15 cellular contexts compared by ENCODE assay signal in genomic region chr1:67795179-67795916, GRCh38. TPM values are rescaled to one million over a fixed set of nuclear protein-coding genes. Genes with fewer than 3 reads are reported as not detected.
DNase-seq lines count a peak whose midpoint lies in the region; ATAC-seq, FAIRE-seq and TF ChIP-seq lines count a peak whose summit lies in the region.
"Had no signal": no experiment of that assay in that cellular context is flagged by ENCODE, and none has a peak within 500 bp of the region (broad histone marks: within the 10 kb centered on the region; RNA-seq: fewer than 3 reads in every experiment).

No MANE protein-coding gene starts in this region.

- CTCF ChIA-PET in IMR-90 (lab: Yijun Ruan, JAX) = interaction anchor here (0.6 to 0.9 kb wide), 2 partner anchors 9 to 30 kb away, joined by 3 to 4 read pairs; no protein-coding TSS in a partner anchor

- peak overlapping the region; percentile 39 for H3K27ac Mint-ChIP-seq in T-helper 17 cell
- H3K27ac Mint-ChIP-seq in endodermal cell = no peak overlapping the region
- H3K27ac Mint-ChIP-seq in naive thymus-derived CD8-positive, alpha-beta T cell = no peak overlapping the region

- no peaks in the 10 kb centered on the region for H3K9me3 Mint-ChIP-seq in endodermal cell
- peaks cover 0 to 6% (median 0%) of the 10 kb centered on the region in 9 donors for H3K9me3 Mint-ChIP-seq in naive thymus-derived CD8-positive, alpha-beta T cell

- H3K9me1 ChIP-seq in IMR-90 (ENCODE audit: insufficient read depth, low read length) = peaks cover 24% of the 10 kb centered on the region

- H4K8ac ChIP-seq in IMR-90 (ENCODE audit: low read depth in 2 of 2, low read length in 2 of 2) = peak overlapping the region in 1 of 2 experiments; percentile 17; a peak in 2 of 4 replicates

- H2AK5ac ChIP-seq in IMR-90 (ENCODE audit: low read depth, low read length) = peak overlapping the region; percentile 27

- H3K9ac ChIP-seq in IMR-90 (ENCODE audit: low read depth, low read length) = no peak overlapping the region
- H3K9ac ChIP-seq in endodermal cell (ENCODE audit: extremely low read depth, low read length, poor library complexity, severe bottlenecking) = no peak overlapping the region

- H3K4me2 ChIP-seq in IMR-90 (ENCODE audit: low read depth, low read length) = no peak overlapping the region

- H3K14ac ChIP-seq in IMR-90 (replicated peaks; ENCODE audit: low read depth, low read length) = no peak overlapping the region

- no peak for ATAC-seq in IMR-90 (ENCODE audit: low read depth)
- no peak for ATAC-seq in T-helper 17 cell
- no peak for ATAC-seq in HG03354 (IDR thresholded peaks at IDR 0.05; ENCODE audit: poor library complexity, severe bottlenecking, unreplicated experiment)
- ATAC-seq in naive thymus-derived CD8-positive, alpha-beta T cell = no peak

- no TSS peak for BruUV-seq in IMR-90 (replicated peaks; lab: Mats Ljungman, UMichigan)

- peak overlapping the region; percentile 86 for H2BK5ac ChIP-seq in IMR-90 (ENCODE audit: low read depth, low read length, poor library complexity, severe bottlenecking)

- POLR2A ChIA-PET in IMR-90 (lab: Charles Lee; ENCODE audit: unreplicated experiment) = no interaction called here
- POLR2A ChIA-PET in naive thymus-derived CD8-positive, alpha-beta T cell (lab: Charles Lee) = no interaction called here

- TF ChIP-seq CTCF in IMR-90 (conservative IDR thresholded peaks at IDR 0.05; ENCODE audit: low read depth, low read length) (no peak), endodermal cell (conservative IDR thresholded peaks at IDR 0.05) (peak; percentile 39), spleen (IDR thresholded peaks at IDR 0.05 in 8 of 11, conservative IDR thresholded peaks at IDR 0.05 in 3 of 11) (peak in 1 of 11 experiments; percentile 18)

- H4K20me1 ChIP-seq in IMR-90 (ENCODE audit: insufficient read depth, low read length) = peaks cover 22% of the 10 kb centered on the region

- H3K4me1 Mint-ChIP-seq in T-helper 17 cell (no peaks in the 10 kb centered on the region), endodermal cell (peaks cover 10% of the 10 kb centered on the region)
- no peaks in the 10 kb centered on the region for H3K4me1 Mint-ChIP-seq in naive thymus-derived CD8-positive, alpha-beta T cell

- H3K27me3 Mint-ChIP-seq in T-helper 17 cell (peaks cover 50% of the 10 kb centered on the region), endodermal cell (ENCODE audit: insufficient read depth) (no peaks in the 10 kb centered on the region)
- peaks cover 3 to 25% (median 22%) of the 10 kb centered on the region in 5 donors for H3K27me3 Mint-ChIP-seq in naive thymus-derived CD8-positive, alpha-beta T cell

- H3K18ac ChIP-seq in IMR-90 (ENCODE audit: low read depth, low read length) = no peak overlapping the region

- H3K23ac ChIP-seq in IMR-90 (ENCODE audit: low read depth, low read length) = no peak overlapping the region; the same call in 1 of the 2 replicates

- H3K4me1 ChIP-seq in IMR-90 (ENCODE audit: control insufficient read depth, insufficient read depth, low read length) = peaks cover 24% of the 10 kb centered on the region
- no peaks in the 10 kb centered on the region for H3K4me1 ChIP-seq in endodermal cell (ENCODE audit: control insufficient read depth, insufficient read depth, low read length)
- peaks cover 15 to 65% (median 26%) of the 10 kb centered on the region in 6 donors for H3K4me1 ChIP-seq in spleen

- H3K4me3 ChIP-seq in IMR-90 (ENCODE audit: insufficient read depth, low read depth, low read length) = no peak overlapping the region
- H3K4me3 ChIP-seq in endodermal cell (ENCODE audit: low read length) = no peak overlapping the region
- no peak overlapping the region for H3K4me3 ChIP-seq in spleen

- H3K27ac ChIP-seq in IMR-90 (ENCODE audit: insufficient read depth, low read length) = no peak overlapping the region
- no peak overlapping the region for H3K27ac ChIP-seq in endodermal cell (ENCODE audit: low read depth, low read length)
- H3K27ac ChIP-seq in spleen = peak overlapping the region; percentile 14 to 73 (median 68)

- dilution Hi-C loops in IMR-90 (cut with HindIII; ENCODE audit: low sequenced_read_pairs, unreplicated experiment) = no loop called here

- H3K79me1 ChIP-seq in IMR-90 (ENCODE audit: low read depth in 1 of 2, low read length in 2 of 2) = peaks cover 29 to 78% of the 10 kb centered on the region in 2 experiments

- no peak for DNase-seq in IMR-90
- DNase-seq in T-helper 17 cell = no peak
- no peak for DNase-seq in endodermal cell
- DNase-seq in spleen = no peak
- no peak for DNase-seq in HTR-8/SVneo (ENCODE audit: insufficient read length, low spot score)
- DNase-seq in naive thymus-derived CD8-positive, alpha-beta T cell = no peak
- DNase-seq: Caco-2, DMS53, NCI-H1092, NCI-H146, NCI-H2081 treated with DMSO at 0.1 percent for 48 hours, NCI-H524 had no signal

- no peaks in the 10 kb centered on the region for H3K27me3 ChIP-seq in IMR-90 (ENCODE audit: control insufficient read depth, insufficient read depth, low read length)
- no peaks in the 10 kb centered on the region for H3K27me3 ChIP-seq in endodermal cell (ENCODE audit: control insufficient read depth, insufficient read depth, low read length, poor library complexity, severe bottlenecking)
- no peaks in the 10 kb centered on the region for H3K27me3 ChIP-seq in spleen (replicated peaks in 1 of 7)

- no peak overlapping the region for H4K91ac ChIP-seq in IMR-90 (ENCODE audit: insufficient read depth, low read depth, low read length)

- peak overlapping the region; percentile 19; the same call in 1 of the 2 replicates for H3K4ac ChIP-seq in IMR-90 (ENCODE audit: low read depth, low read length)

- H2AFZ ChIP-seq in IMR-90 (replicated peaks; ENCODE audit: low read length, poor library complexity) = no peak overlapping the region

- H3K9me3 ChIP-seq in IMR-90 (ENCODE audit: control insufficient read depth, insufficient read depth, low read length) (no peaks in the 10 kb centered on the region), T-helper 17 cell (ENCODE audit: control insufficient read depth, low read length, poor library complexity, severe bottlenecking) (no peaks in the 10 kb centered on the region), endodermal cell (ENCODE audit: control insufficient read depth, low read length) (no peaks in the 10 kb centered on the region), spleen (no peaks in the 10 kb centered on the region)
- H3K9me3 ChIP-seq: Caco-2 had no signal

- peaks cover 2% of the 10 kb centered on the region for H3K36me3 Mint-ChIP-seq in T-helper 17 cell (ENCODE audit: low read depth)
- H3K36me3 Mint-ChIP-seq in endodermal cell (ENCODE audit: low read depth) = no peaks in the 10 kb centered on the region
- no peaks in the 10 kb centered on the region for H3K36me3 Mint-ChIP-seq in naive thymus-derived CD8-positive, alpha-beta T cell

- no peaks in the 10 kb centered on the region for H3K36me3 ChIP-seq in IMR-90 (ENCODE audit: control insufficient read depth, insufficient read depth, low read length)
- H3K36me3 ChIP-seq in endodermal cell (ENCODE audit: control insufficient read depth, insufficient read depth, low read length) = no peaks in the 10 kb centered on the region
- H3K36me3 ChIP-seq in spleen = no peaks in the 10 kb centered on the region

- FAIRE-seq in HTR-8/SVneo (lab: Jason Lieb, UNC) = no peak
- FAIRE-seq: GM19239, H54 had no signal

- no peak overlapping the region for H3K56ac ChIP-seq in IMR-90 (ENCODE audit: extremely low read depth, insufficient read depth, low read length)

- H3K4me3 Mint-ChIP-seq in T-helper 17 cell (no peak overlapping the region), endodermal cell (no peak overlapping the region)
- no peak overlapping the region for H3K4me3 Mint-ChIP-seq in naive thymus-derived CD8-positive, alpha-beta T cell

- intact Hi-C loops in IMR-90 (cut with micrococcal nuclease) = no loop called here
- intact Hi-C loops in spleen (cut with DNase I; ENCODE audit: low total_unique reads) = no loop called here

- H2BK20ac ChIP-seq in IMR-90 (ENCODE audit: low read depth, low read length) = no peak overlapping the region

- in situ Hi-C loops in IMR-90 (cut with MboI; ENCODE audit: low sequenced_read_pairs) = no loop called here

- no peak for TF ChIP-seq RAD21 in IMR-90 (IDR thresholded peaks at IDR 0.05; ENCODE audit: low read length)

- H2BK120ac ChIP-seq in IMR-90 (ENCODE audit: low read depth, low read length) = no peak overlapping the region; the same call in 1 of the 2 replicates

- no peak overlapping the region for H2AK9ac ChIP-seq in IMR-90 (replicated peaks; ENCODE audit: low read depth, low read length, poor library complexity)

- no peak for TF ChIP-seq POLR2A in IMR-90 (IDR thresholded peaks at IDR 0.05; ENCODE audit: low read depth, low read length)
- TF ChIP-seq POLR2A in spleen (IDR thresholded peaks at IDR 0.05) = no peak

- WGBS in IMR-90 (ENCODE audit: extremely low coverage in 2 of 2, insufficient read length in 1 of 2), 2 experiments = 90% methylated on average over 5 of the region's 8 CpGs; no CpG with 5 or more reads in 1 of the 2 experiments
- WGBS in endodermal cell (ENCODE audit: insufficient coverage in 1 of 2, insufficient read length in 1 of 2), 2 experiments = 92 to 100% methylated on average over 5 to 8 of the region's 8 CpGs
- 64 to 79% (median 76%) methylated on average over 8 of the region's 8 CpGs for WGBS in spleen, 5 donors

- H2BK15ac ChIP-seq in IMR-90 (ENCODE audit: low read depth, low read length) = peak overlapping the region; percentile 4; the same call in 1 of the 3 replicates

- no peak overlapping the region; the same call in 1 of the 2 replicates for H4K5ac ChIP-seq in IMR-90 (ENCODE audit: low read depth, low read length)

TF ChIP-seq in IMR-90, 13 proteins besides CTCF, POLR2A, EP300 and RAD21 (continues in another document):
- no peak for TF ChIP-seq RFX5 (IDR thresholded peaks at IDR 0.05; ENCODE audit: low read depth, low read length)
- TF ChIP-seq RCOR1 (IDR thresholded peaks at IDR 0.05; ENCODE audit: insufficient replicate concordance, low read length) = no peak
- no peak for TF ChIP-seq MXI1 (IDR thresholded peaks at IDR 0.05; ENCODE audit: borderline replicate concordance, low read depth, low read length)

RNA-seq across cellular contexts. Expression of gene GNG12, which starts 37.9 kb away (rescaled TPM):
- total RNA-seq in IMR-90 (2012; rRNA removed) (132 and 233 TPM in 2 replicates), T-helper 17 cell (not detected), endodermal cell (1 to 10 TPM; 7.7 to 9.2 TPM), spleen (100 to 1,000 TPM in 2 of 7 donors, 10 to 100 TPM in 5; 52.3 to 102 (median 88.0) TPM)
- polyA plus RNA-seq in IMR-90 (2012; rRNA removed) (74.4 and 92.3 TPM in 2 replicates), spleen (10 to 100 TPM; 15.2 to 36.5 (median 16.2) TPM)
- 15.5 and 25.7 TPM in 2 replicates for polyA plus RNA-seq in IMR-90 (2012; cell fraction: cytosol; rRNA removed)
- polyA plus RNA-seq in IMR-90 (2012; cell fraction: nucleus; rRNA removed; ENCODE audit: low replicate concordance) = 4.8 and 43.9 TPM in 2 replicates
- 27.4 TPM for polyA plus RNA-seq in endodermal cell (2013, experiment 1 of 2)
- polyA plus RNA-seq in endodermal cell (2013, experiment 2 of 2) = 29.8 TPM
- not detected for total RNA-seq in naive thymus-derived CD8-positive, alpha-beta T cell
- not detected for polyA plus RNA-seq in naive thymus-derived CD8-positive, alpha-beta T cell

Comparison
In these comparisons a context has a peak if more than half of its experiments do, and no peak if none do; other contexts are left out.
1. H3K27ac ChIP-seq: peak in spleen (8 of 8); none in IMR-90 (single experiment) and endodermal cell (single experiment).
2. RNA of gene GNG12, which starts 37.9 kb away (total RNA-seq): 132 to 233 TPM in IMR-90, 52.3 to 102 TPM in spleen and 7.7 to 9.2 TPM in endodermal cell; not detected in T-helper 17 cell and not detected in naive thymus-derived CD8-positive, alpha-beta T cell; every median in the first group is over 4 times any median in the second.